Comparison of ENCODE assay signal across 8 cellular contexts in the genomic region with DNA sequence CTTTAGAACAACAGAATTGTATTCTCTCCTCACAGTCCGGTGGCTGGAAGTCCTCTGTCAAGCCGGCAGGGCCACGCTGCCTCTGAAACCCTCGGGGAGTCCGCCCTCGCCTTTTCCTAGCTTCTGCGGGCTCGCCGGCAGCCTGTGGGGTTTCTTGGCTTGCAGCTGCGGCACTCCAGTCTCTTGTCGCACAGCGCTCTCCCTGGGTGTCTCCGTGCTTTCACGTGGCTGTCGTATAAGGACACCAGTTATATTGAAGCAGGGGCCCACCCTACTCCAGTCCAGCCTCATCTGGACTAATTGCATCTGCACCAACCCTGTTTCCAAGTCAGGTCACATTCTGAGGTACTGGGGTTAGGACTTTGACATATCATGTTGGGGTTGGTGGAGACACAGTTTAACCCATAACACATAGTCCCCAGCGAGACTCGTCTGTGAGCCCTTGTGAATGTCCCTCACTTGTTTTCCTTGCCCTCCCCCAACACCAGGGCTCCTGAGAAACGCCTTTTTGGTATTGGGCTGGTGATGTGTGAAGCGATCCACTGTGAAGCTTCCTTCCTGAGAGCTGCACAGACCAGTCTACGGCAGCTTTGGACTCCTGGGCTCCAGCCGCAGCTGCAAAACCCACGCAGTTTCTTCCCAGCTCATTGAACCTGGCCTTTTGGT. TPM values are rescaled to one million over a fixed set of nuclear protein-coding genes. Genes with fewer than 3 reads are reported as not detected.
A peak's percentile ranks its signal among the peaks of the same experiment; 100 is the strongest.
DNase-seq lines count a peak whose midpoint lies in the region; ATAC-seq and TF ChIP-seq lines count a peak whose summit lies in the region.

No MANE protein-coding gene starts in this region.

- H3K27me3 ChIP-seq in SU-DHL-6 (ENCODE audit: low read length): no peaks in the 10 kb centered on the region
- H3K27me3 ChIP-seq in esophagus (ENCODE audit: control insufficient read depth in 1 of 2, insufficient read depth in 2 of 2, low read length in 2 of 2): no peaks in the 10 kb centered on the region
- no peaks in the 10 kb centered on the region for H3K27me3 ChIP-seq in sigmoid colon

- H3K9me3 Mint-ChIP-seq in HFFc6: no peaks in the 10 kb centered on the region

- H3K36me3 ChIP-seq in SU-DHL-6 (ENCODE audit: low read length): peaks cover 5% of the 10 kb centered on the region; the same call in 1 of the 2 replicates
- H3K36me3 ChIP-seq in esophagus (ENCODE audit: control insufficient read depth in 2 of 2, insufficient read depth in 2 of 2, low read length in 1 of 2): no peaks in the 10 kb centered on the region
- H3K36me3 ChIP-seq in sigmoid colon: no peaks in the 10 kb centered on the region

- H3K27me3 Mint-ChIP-seq in HFFc6 (ENCODE audit: insufficient read depth): no peaks in the 10 kb centered on the region; the same call in 1 of the 2 replicates

- no peak for TF ChIP-seq EP300 in sigmoid colon (IDR thresholded peaks at IDR 0.05)

- 0 out of 2 replicates have a peak, but pooled peaks cover 5% of the 10 kb centered on the region for H3K36me3 Mint-ChIP-seq in HFFc6 (ENCODE audit: low read depth)

- H3K4me3 Mint-ChIP-seq in HFFc6: no peak overlapping the region

- H3K9me2 ChIP-seq in SU-DHL-6 (replicated peaks; ENCODE audit: insufficient read depth, low read length): no peaks in the 10 kb centered on the region

- no peak overlapping the region for H3K27ac Mint-ChIP-seq in HFFc6

- H3K4me1 ChIP-seq in esophagus (ENCODE audit: control insufficient read depth in 2 of 2, insufficient read depth in 2 of 2, low read length in 1 of 2): peaks cover 16 to 17% of the 10 kb centered on the region in 2 donors
- H3K4me1 ChIP-seq in sigmoid colon: peaks cover 0 to 51% (median 38%) of the 10 kb centered on the region in 4 donors

- H4K20me1 ChIP-seq in SU-DHL-6 (ENCODE audit: low read depth, low read length): peaks cover 42% of the 10 kb centered on the region

- peak; percentile 47 for DNase-seq in NCI-H1092 treated with DMSO at 0.1 percent for 48 hours (lab: John Stamatoyannopoulos, UW)
- no peak for DNase-seq in NCI-H1092 (lab: John Stamatoyannopoulos, UW)
- DNase-seq in sigmoid colon: no peak
- no peak for DNase-seq in stimulated activated CD8-positive, alpha-beta memory T cell treated with anti-CD3 and anti-CD28 coated beads, Interleukin-4, amount 100 ng/mL, for 48 hours
- no peak for DNase-seq in HFFc6

- peak; percentile 31 for ATAC-seq in HG02885 (IDR thresholded peaks at IDR 0.05; ENCODE audit: poor library complexity, unreplicated experiment)

- H3K4me1 Mint-ChIP-seq in HFFc6 (ENCODE audit: low read depth): peaks cover 47% of the 10 kb centered on the region

- H3K9ac ChIP-seq in SU-DHL-6 (ENCODE audit: low read length): peak overlapping the region; percentile 47

- intact Hi-C loops in sigmoid colon (cut with DNase I): no loop called here

- H3K4me2 ChIP-seq in SU-DHL-6 (ENCODE audit: low read depth, low read length, poor library complexity, severe bottlenecking): peak overlapping the region; percentile 64

- H3K27ac ChIP-seq in SU-DHL-6 (ENCODE audit: low read depth, low read length) (peak overlapping the region; percentile 72), esophagus (ENCODE audit: low read depth in 2 of 2, low read length in 1 of 2) (peak overlapping the region; percentile 79 to 98), sigmoid colon (peak overlapping the region; percentile 70 to 84 (median 76))

- TF ChIP-seq POLR2A in sigmoid colon (IDR thresholded peaks at IDR 0.05): no peak

- H3K9me3 ChIP-seq in SU-DHL-6 (ENCODE audit: insufficient read depth, low read length): no peaks in the 10 kb centered on the region
- no peaks in the 10 kb centered on the region for H3K9me3 ChIP-seq in esophagus (ENCODE audit: control insufficient read depth in 2 of 2, insufficient read depth in 1 of 2, low read depth in 1 of 2, low read length in 1 of 2)
- no peaks in the 10 kb centered on the region for H3K9me3 ChIP-seq in sigmoid colon

- no peak for TF ChIP-seq CTCF in SU-DHL-6 (IDR thresholded peaks at IDR 0.05; ENCODE audit: insufficient read depth, low read length, poor library complexity, severe bottlenecking)
- TF ChIP-seq CTCF in sigmoid colon (IDR thresholded peaks at IDR 0.05): no peak
- TF ChIP-seq CTCF in HFFc6 (IDR thresholded peaks at IDR 0.05): no peak

- no peak overlapping the region for H3K4me3 ChIP-seq in SU-DHL-6 (ENCODE audit: insufficient read depth, low read length, poor library complexity, severe bottlenecking)
- no peak overlapping the region for H3K4me3 ChIP-seq in esophagus (ENCODE audit: low read depth in 1 of 2, low read length in 2 of 2)
- peak overlapping the region in 1 of 4 donors; percentile 25 for H3K4me3 ChIP-seq in sigmoid colon

- peaks cover 95% of the 10 kb centered on the region for H3K79me2 ChIP-seq in SU-DHL-6 (ENCODE audit: insufficient read depth, low read length)

- H2AFZ ChIP-seq in SU-DHL-6 (ENCODE audit: low read depth, low read length, severe bottlenecking): no peak overlapping the region

- 55 to 63% methylated on average over 22 of the region's 22 CpGs for WGBS in esophagus, 2 donors
- 40 to 76% methylated on average over 22 of the region's 22 CpGs for WGBS in sigmoid colon, 2 donors

- H3F3A ChIP-seq in SU-DHL-6 (ENCODE audit: insufficient read depth): peaks cover 21% of the 10 kb centered on the region

RNA-seq across cellular contexts. Expression of gene TMEM131L, which starts 22.7 kb away (rescaled TPM):
- polyA plus RNA-seq in esophagus (1 to 10 TPM; 3.4 to 4.0 TPM), sigmoid colon (10 to 100 TPM in 1 of 3 donors, under 1 TPM in 2; 0.60 to 15.2 (median 0.69) TPM)
- 10 to 100 TPM in 3 of 4 donors, 1 to 10 TPM in 1; 8.2 to 27.2 (median 15.6) TPM for total RNA-seq in sigmoid colon
- total RNA-seq in HFFc6 (2021; fragmentation: NEBNext Ultra II Directional; extraction: Animal tissue kit (Norgen Biotek cat#: 25700)): 1 to 10 TPM; 7.7 to 8.9 (median 8.0) TPM
